ENCODE assay signal across 22 cellular contexts in genomic region chrX:38365939-38366338, GRCh38. TPM values are rescaled to one million over a fixed set of nuclear protein-coding genes. Genes with fewer than 3 reads are reported as not detected.
"Had no signal": no experiment of that assay in that cellular context is flagged by ENCODE, and none has a peak within 500 bp of the region (broad histone marks: within the 10 kb centered on the region; RNA-seq: fewer than 3 reads in every experiment).

No MANE protein-coding gene starts in this region.

- H3K36me3 ChIP-seq: esophagus squamous epithelium, right atrium auricular region had no signal

- H3K27ac Mint-ChIP-seq: activated T-helper 17 cell treated with anti-CD3 and anti-CD28 coated beads, Interleukin-2, amount 50 U/mL, for 72 hours; nephron progenitor cell; progenitor cell of endocrine pancreas had no signal

- H3K27me3 Mint-ChIP-seq: activated T-helper 17 cell treated with anti-CD3 and anti-CD28 coated beads, Interleukin-2, amount 50 U/mL, for 72 hours; progenitor cell of endocrine pancreas had no signal

- H3K27me3 ChIP-seq: esophagus squamous epithelium, right atrium auricular region had no signal

- H3K4me1 ChIP-seq: esophagus squamous epithelium, right atrium auricular region had no signal

- H3K27ac ChIP-seq: esophagus squamous epithelium, right atrium auricular region, skin epidermis had no signal

- H3K9me3 Mint-ChIP-seq: activated T-helper 17 cell treated with anti-CD3 and anti-CD28 coated beads, Interleukin-2, amount 50 U/mL, for 72 hours had no signal

- H3K9me3 ChIP-seq: esophagus squamous epithelium, right atrium auricular region had no signal

- H3K4me1 Mint-ChIP-seq: activated T-helper 17 cell treated with anti-CD3 and anti-CD28 coated beads, Interleukin-2, amount 50 U/mL, for 72 hours; nephron progenitor cell had no signal

- DNase-seq: activated CD4-positive, alpha-beta T cell treated with anti-CD3 and anti-CD28 coated beads for 1 hour; activated CD4-positive, alpha-beta T cell treated with anti-CD3 and anti-CD28 coated beads, Interleukin-2, amount 50 U/mL, for 4 hours; activated naive CD4-positive, alpha-beta T cell treated with Interleukin-2 at 50 U/mL for 16 hours; activated T-cell treated with anti-CD3 and anti-CD28 coated beads for 4 hours; anterior cingulate cortex; cortex of kidney; effector CD4-positive, alpha-beta T cell; esophagus squamous epithelium; glutamatergic neuron; nephron progenitor cell; occipital lobe; stimulated activated CD4-positive, alpha-beta T cell treated with anti-CD3 and anti-CD28 coated beads, Interleukin-4, amount 100 ng/mL, for 4 hours; stimulated activated CD8-positive, alpha-beta memory T cell treated with anti-CD3 and anti-CD28 coated beads, Interleukin-4, amount 100 ng/mL, for 48 hours; stimulated activated naive CD8-positive, alpha-beta T cell treated with anti-CD3 and anti-CD28 coated beads, Interleukin-15, Interleukin-2, amounts not matched to agents 100 U/mL and 50 U/mL, for 24 hours; trophoblast cell had no signal

- H3K4me3 Mint-ChIP-seq: activated T-helper 17 cell treated with anti-CD3 and anti-CD28 coated beads, Interleukin-2, amount 50 U/mL, for 72 hours; nephron progenitor cell had no signal

- H3K4me3 ChIP-seq: esophagus squamous epithelium, right atrium auricular region, skin epidermis had no signal

RNA-seq across cellular contexts. Expression of gene OTC, which starts 13.5 kb away (rescaled TPM):
- total RNA-seq: endothelial cell of umbilical vein, fibroblast of villous mesenchyme, kidney epithelial cell, progenitor cell of endocrine pancreas, right atrium auricular region had no signal
- polyA plus RNA-seq: endothelial cell of umbilical vein had no signal
